In genomic region chr2:9739508-9739907, GRCh38 we compare ENCODE assay signal across 9 cellular contexts.
DNase-seq lines count a peak whose midpoint lies in the region; ATAC-seq, FAIRE-seq and TF ChIP-seq lines count a peak whose summit lies in the region.
"Had no signal": no experiment of that assay in that cellular context is flagged by ENCODE, and none has a peak within 500 bp of the region (broad histone marks: within the 10 kb centered on the region; RNA-seq: fewer than 3 reads in every experiment).

No MANE protein-coding gene starts in this region.

- H3K79me2 ChIP-seq in GM12878 (ENCODE audit: control insufficient read depth, insufficient read depth, low read length), result no peaks in the 10 kb centered on the region

- 44% methylated on average over 16 of the region's 21 CpGs for WGBS in GM12878 (ENCODE audit: insufficient coverage, insufficient replicate concordance, low lambda C conversion rate, missing lambda C conversion rate)

- no peak for TF ChIP-seq CTCF in GM12878 (IDR thresholded peaks at IDR 0.05 in 2 of 3, conservative IDR thresholded peaks at IDR 0.05 in 1 of 3; ENCODE audit: control insufficient read depth in 2 of 3, extremely low read depth in 1 of 3, insufficient read depth in 1 of 3, low read depth in 3 of 3, low read length in 3 of 3)

- H3K4me1 ChIP-seq in GM12878 (ENCODE audit: control insufficient read depth, insufficient read depth, low read length), result peaks cover 7% of the 10 kb centered on the region

- peak overlapping the region; percentile 30; the same call in 1 of the 2 replicates for H2AFZ ChIP-seq in GM12878 (ENCODE audit: control insufficient read depth, low read depth, low read length)

- intact Hi-C loops in GM12878 (cut with micrococcal nuclease; ENCODE audit: unreplicated experiment), result loop anchor here (5.0 kb wide), 1 partner anchor 47 kb away; no protein-coding TSS in a partner anchor

- no peak overlapping the region for H3K9ac ChIP-seq in GM12878 (ENCODE audit: control insufficient read depth, insufficient read depth, low read length)

- in situ Hi-C loops in GM12878 (cut with MboI), result no loop called here

- H3K9me3 ChIP-seq in GM12878 (replicated peaks; ENCODE audit: control insufficient read depth, insufficient read depth, low read length), result no peaks in the 10 kb centered on the region; the same call in 2 of the 3 replicates

- H3K4me3 Mint-ChIP-seq in T-cell (peak overlapping the region; percentile 76 to 82 (median 82)), naive B cell (peak overlapping the region; percentile 64 to 93 (median 90))

- SMC1A ChIA-PET in GM12878 (lab: Charles Lee; ENCODE audit: uncharacterized antibody, unreplicated experiment), result interaction anchor here (1.5 kb wide), 1 partner anchor 164 kb away, joined by 4 read pairs; no protein-coding TSS in a partner anchor

- H4K20me1 ChIP-seq in GM12878 (ENCODE audit: control insufficient read depth, insufficient read depth), result no peaks in the 10 kb centered on the region

- TF ChIP-seq RAD21 in GM12878 (IDR thresholded peaks at IDR 0.05; ENCODE audit: insufficient read depth, low read depth, low read length), result no peak

- no peak overlapping the region for H3K4me3 ChIP-seq in GM12878

- TF ChIP-seq POLR2A in GM12878 (IDR thresholded peaks at IDR 0.05; ENCODE audit: low read depth, low read length), result no peak

- FAIRE-seq in GM12878 (lab: Jason Lieb, UNC), result no peak
- FAIRE-seq: GM18507 had no signal

- peaks cover 46 to 57% (median 48%) of the 10 kb centered on the region in 3 donors for H3K4me1 Mint-ChIP-seq in T-cell
- H3K4me1 Mint-ChIP-seq in naive B cell, result peaks cover 0 to 8% (median 2%) of the 10 kb centered on the region in 3 donors

- no peaks in the 10 kb centered on the region; a peak in 1 of 4 replicates for H3K27me3 ChIP-seq in GM12878 (replicated peaks in 1 of 2; ENCODE audit: control insufficient read depth in 2 of 2, insufficient read depth in 2 of 2, low read length in 1 of 2)

- RAD21 ChIA-PET in GM12878 (lab: Charles Lee; ENCODE audit: unreplicated experiment), result no interaction called here

- ATAC-seq in T-cell (replicated peaks in 1 of 4) (peak; percentile 76 to 84 (median 79)), GM12878 (no peak), naive B cell (ENCODE audit: low read depth in 2 of 2) (peak; percentile 43 to 60), HG02759 (IDR thresholded peaks at IDR 0.05; ENCODE audit: unreplicated experiment) (no peak)

- H3K9me3 Mint-ChIP-seq in T-cell (peaks cover 0 to 4% (median 2%) of the 10 kb centered on the region in 3 donors), naive B cell (peaks cover 6 to 17% (median 8%) of the 10 kb centered on the region in 7 donors)

- peak; percentile 55 for DNase-seq in DMS153 treated with DMSO at 0.1 percent for 48 hours (lab: John Stamatoyannopoulos, UW; ENCODE audit: unreplicated experiment)
- peak in 33 of 34 experiments; percentile 15 to 65 (median 44) for DNase-seq in T-cell
- DNase-seq in GM12878 (ENCODE audit: low read depth, low spot score), result no peak
- DNase-seq in naive B cell, result no peak
- no peak for DNase-seq in putamen (ENCODE audit: low spot score)
- DNase-seq in A172 (ENCODE audit: low spot score), result no peak
- DNase-seq in cerebellar nuclear complex (lab: John Stamatoyannopoulos, UW), result no peak

- H3K36me3 Mint-ChIP-seq in T-cell (no peaks in the 10 kb centered on the region), naive B cell (peaks cover 5 to 7% of the 10 kb centered on the region in 2 donors)

- H3K4me2 ChIP-seq in GM12878 (ENCODE audit: control insufficient read depth, insufficient read depth), result no peak overlapping the region

- H3K27ac ChIP-seq in GM12878 (ENCODE audit: control insufficient read depth, insufficient read depth), result peak overlapping the region; percentile 29; the same call in 1 of the 2 replicates

- no peaks in the 10 kb centered on the region for H3K27me3 Mint-ChIP-seq in T-cell
- H3K27me3 Mint-ChIP-seq in naive B cell, result peaks cover 4 to 8% (median 8%) of the 10 kb centered on the region in 3 donors

- CTCF ChIA-PET in T-cell (lab: Charles Lee), result interaction anchor here in 1 of 2 donors (0.6 kb wide), 1 partner anchor 19 kb away, joined by 3 read pairs; no protein-coding TSS in a partner anchor
- CTCF ChIA-PET in GM12878 (lab: Yijun Ruan, JAX), result interaction anchor here (0.6 kb wide), 1 partner anchor 85 kb away, joined by 3 read pairs; no protein-coding TSS in a partner anchor

- no TSS peak for BruUV-seq in GM12878 (replicated peaks; lab: Mats Ljungman, UMichigan)

- H3K27ac Mint-ChIP-seq in T-cell (peak overlapping the region; percentile 93 to 95), naive B cell (peak overlapping the region in 3 of 6 donors; percentile 86 to 95 (median 95))

- no peaks in the 10 kb centered on the region for H3K36me3 ChIP-seq in GM12878 (ENCODE audit: control insufficient read depth in 2 of 2, insufficient read depth in 2 of 2, low read length in 1 of 2)

- TF ChIP-seq EP300 in GM12878 (IDR thresholded peaks at IDR 0.05; ENCODE audit: borderline replicate concordance in 1 of 2, control insufficient read depth in 1 of 2, low read depth in 2 of 2, low read length in 2 of 2), result no peak

- POLR2A ChIA-PET in T-cell (lab: Charles Lee) (no interaction called here), GM12878 (lab: Charles Lee) (no interaction called here)

TF ChIP-seq in GM12878, 131 proteins besides CTCF, POLR2A, EP300 and RAD21 (continues in another document):
- no peak for TF ChIP-seq WRNIP1 (IDR thresholded peaks at IDR 0.05; ENCODE audit: borderline replicate concordance, low read depth, low read length)
- no peak for TF ChIP-seq STAT1 (conservative IDR thresholded peaks at IDR 0.05)
- no peak for TF ChIP-seq KDM1A (IDR thresholded peaks at IDR 0.05; ENCODE audit: borderline replicate concordance)
- TF ChIP-seq REST (IDR thresholded peaks at IDR 0.05; ENCODE audit: low read depth, low read length), result no peak
- TF ChIP-seq CEBPZ (IDR thresholded peaks at IDR 0.05; ENCODE audit: low read depth, low read length), result no peak

Comparison
In these comparisons a context has a peak if more than half of its experiments do, and no peak if none do; other contexts are left out.
1. DNase-seq: peak in DMS153 treated with DMSO at 0.1 percent for 48 hours (single experiment) and T-cell (33 of 34); none in GM12878 (single experiment), naive B cell (single experiment), putamen (single experiment), A172 (single experiment) and cerebellar nuclear complex (0 of 2).
2. ATAC-seq: peak in T-cell (4 of 4) and naive B cell (2 of 2); none in GM12878 (single experiment) and HG02759 (single experiment).